In the genomic region with DNA sequence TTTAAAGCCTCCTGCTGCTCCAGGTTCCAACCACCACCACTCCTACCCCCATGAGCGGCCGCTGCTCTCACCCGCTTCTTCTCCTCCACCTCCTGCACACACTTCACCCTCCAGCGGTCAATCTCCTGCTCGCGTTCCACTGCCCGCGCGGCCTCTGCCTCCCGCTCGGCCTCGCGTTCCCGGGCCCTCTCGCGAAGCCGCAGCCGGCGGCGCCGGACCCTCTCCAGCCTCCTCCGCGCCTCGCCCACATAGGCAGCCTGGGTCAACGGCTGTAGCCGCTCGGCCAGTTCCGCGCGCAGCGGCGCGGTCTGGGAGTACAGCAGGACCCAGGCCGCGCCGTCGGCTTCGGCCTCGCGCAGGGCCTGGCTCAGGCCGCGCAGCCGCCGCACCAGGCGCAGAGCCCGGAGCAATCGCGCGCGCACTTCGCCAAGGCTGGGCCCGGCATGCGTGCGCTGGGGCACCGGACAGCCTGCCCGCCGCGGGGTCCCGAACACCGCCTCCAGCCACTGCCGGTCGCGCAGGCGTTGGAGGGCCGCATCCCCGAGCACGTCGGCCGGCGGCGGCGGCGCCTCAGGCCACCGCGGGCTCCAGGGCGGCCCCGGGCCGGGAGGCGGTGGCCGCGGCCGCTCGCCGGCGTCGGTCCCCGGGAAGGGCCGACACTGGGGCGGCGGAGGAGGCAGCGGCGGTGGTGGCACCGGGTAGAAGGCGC, we compare ENCODE assay signal across 8 cellular contexts. TPM values are rescaled to one million over a fixed set of nuclear protein-coding genes. Genes with fewer than 3 reads are reported as not detected.
DNase-seq lines count a peak whose midpoint lies in the region; ATAC-seq and TF ChIP-seq lines count a peak whose summit lies in the region.

No MANE protein-coding gene starts in this region.

- H3K27ac Mint-ChIP-seq in stimulated activated effector memory CD8-positive, alpha-beta T cell treated with anti-CD3 and anti-CD28 coated beads, Interleukin-12 subunit alpha, Interleukin-12 subunit beta, amount 100 ng/mL, for 72 hours, result peak overlapping the region; percentile 97

- peaks cover 0 to 20% (median 7%) of the 10 kb centered on the region in 4 donors for H3K4me1 ChIP-seq in right lobe of liver

- TF ChIP-seq CTCF in right lobe of liver (IDR thresholded peaks at IDR 0.05), result no peak

- peak; percentile 43 for ATAC-seq in GM19467 (IDR thresholded peaks at IDR 0.05; ENCODE audit: unreplicated experiment)
- ATAC-seq in HG03571 (IDR thresholded peaks at IDR 0.05; ENCODE audit: unreplicated experiment), result peak; percentile 39
- ATAC-seq in right lobe of liver, result peak; percentile 60 to 77 (median 72)
- ATAC-seq in stimulated activated effector memory CD8-positive, alpha-beta T cell treated with anti-CD3 and anti-CD28 coated beads, Interleukin-12 subunit alpha, Interleukin-12 subunit beta, amount 100 ng/mL, for 72 hours, result peak; percentile 70

- whole genome bisulfite sequencing in right lobe of liver (ENCODE audit: insufficient coverage, low coverage, low lambda C conversion rate, missing lambda C conversion rate), result under 1% methylated on average over 31 of the region's 94 CpGs

- H3K4me3 Mint-ChIP-seq in stimulated activated effector memory CD8-positive, alpha-beta T cell treated with anti-CD3 and anti-CD28 coated beads, Interleukin-12 subunit alpha, Interleukin-12 subunit beta, amount 100 ng/mL, for 72 hours, result peak overlapping the region; percentile 95

- H3K9me3 ChIP-seq in right lobe of liver, result no peaks in the 10 kb centered on the region

- peaks cover under 1 to 19% (median 7%) of the 10 kb centered on the region in 4 donors for H3K36me3 ChIP-seq in right lobe of liver

- DNase-seq in D341Med (ENCODE audit: low spot score) (peak; percentile 77), T-helper 9 cell (peak; percentile 6), dedifferentiated amniotic fluid mesenchymal stem cell (ENCODE audit: extremely low spot score) (peak; percentile 36), right lobe of liver (peak; percentile 50 to 60 (median 58)), NCI-H526 treated with DMSO at 0.1 percent for 48 hours (lab: John Stamatoyannopoulos, UW) (no peak)
- DNase-seq in stimulated activated effector memory CD8-positive, alpha-beta T cell treated with anti-CD3 and anti-CD28 coated beads, Interleukin-12 subunit alpha, Interleukin-12 subunit beta, amount 100 ng/mL, for 72 hours (ENCODE audit: low spot score in 2 of 2), result peak; percentile 17 to 70

- peaks cover 22% of the 10 kb centered on the region for H3K4me1 Mint-ChIP-seq in stimulated activated effector memory CD8-positive, alpha-beta T cell treated with anti-CD3 and anti-CD28 coated beads, Interleukin-12 subunit alpha, Interleukin-12 subunit beta, amount 100 ng/mL, for 72 hours

- H3K9me3 Mint-ChIP-seq in stimulated activated effector memory CD8-positive, alpha-beta T cell treated with anti-CD3 and anti-CD28 coated beads, Interleukin-12 subunit alpha, Interleukin-12 subunit beta, amount 100 ng/mL, for 72 hours, result no peaks in the 10 kb centered on the region

- peaks cover 38% of the 10 kb centered on the region for H3K36me3 Mint-ChIP-seq in stimulated activated effector memory CD8-positive, alpha-beta T cell treated with anti-CD3 and anti-CD28 coated beads, Interleukin-12 subunit alpha, Interleukin-12 subunit beta, amount 100 ng/mL, for 72 hours

- peak overlapping the region; percentile 71 to 82 (median 73) for H3K27ac ChIP-seq in right lobe of liver

- no peaks in the 10 kb centered on the region for H3K27me3 ChIP-seq in right lobe of liver

- H3K4me3 ChIP-seq in right lobe of liver, result peak overlapping the region; percentile 70 to 82 (median 81)

- intact Hi-C loops in right lobe of liver (cut with DNase I), result no loop called here

- no peak for TF ChIP-seq POLR2A in right lobe of liver (IDR thresholded peaks at IDR 0.05)

RNA-seq across cellular contexts. Expression of a gene that starts 0.6 kb away (rescaled TPM):
- 10 to 100 TPM in 3 of 6 experiments, 1 to 10 TPM in 3; 6.3 to 12.2 (median 9.1) TPM for total RNA-seq in right lobe of liver

RNA-seq across cellular contexts. Expression of a gene that starts 18.0 kb away (rescaled TPM):
- total RNA-seq in right lobe of liver, result 1 to 10 TPM; 1.6 to 5.9 (median 3.0) TPM

RNA-seq across cellular contexts. Expression of a gene that starts 52.1 kb away (rescaled TPM):
- total RNA-seq in right lobe of liver, result 10 to 100 TPM; 57.6 to 80.9 (median 72.8) TPM

RNA-seq across cellular contexts. Expression of a gene that starts 56.4 kb away (rescaled TPM):
- not detected for total RNA-seq in right lobe of liver
